ENCODE assay signal across 8 cellular contexts in genomic region chr17:68511671-68512246, GRCh38. TPM values are rescaled to one million over a fixed set of nuclear protein-coding genes. Genes with fewer than 3 reads are reported as not detected.
DNase-seq lines count a peak whose midpoint lies in the region; ATAC-seq and TF ChIP-seq lines count a peak whose summit lies in the region.

No MANE protein-coding gene starts in this region.

- TF ChIP-seq CTCF in dorsolateral prefrontal cortex (IDR thresholded peaks at IDR 0.05 in 54 of 56, conservative IDR thresholded peaks at IDR 0.05 in 2 of 56; ENCODE audit: low read depth in 1 of 56, partially characterized antibody in 56 of 56) (peak in 3 of 56 donors; percentile 5 to 10 (median 6)), lower lobe of right lung (IDR thresholded peaks at IDR 0.05) (no peak)

- H3K36me3 ChIP-seq in lower lobe of right lung: peaks cover 19% of the 10 kb centered on the region

- DNase-seq in ACHN (peak; percentile 65), NCI-H2196 (lab: John Stamatoyannopoulos, UW; ENCODE audit: unreplicated experiment) (peak; percentile 82), dorsolateral prefrontal cortex (peak; percentile 61 to 92 (median 84)), lower lobe of right lung (peak; percentile 83)
- DNase-seq in activated CD4-positive, alpha-beta T cell treated with anti-CD3 and anti-CD28 coated beads for 4 hours: peak; percentile 64 to 70
- peak in 2 of 3 donors; percentile 24 to 40 for DNase-seq in stimulated activated CD4-positive, alpha-beta T cell treated with anti-CD3 and anti-CD28 coated beads, TNF-alpha, amount 100 ng/mL, for 48 hours (ENCODE audit: low read depth in 3 of 3)

- peak; percentile 56 for ATAC-seq in GM18511 (IDR thresholded peaks at IDR 0.05; ENCODE audit: unreplicated experiment)
- peak; percentile 51 for ATAC-seq in HG03025 (IDR thresholded peaks at IDR 0.05; ENCODE audit: low FRiP score, unreplicated experiment)
- peak; percentile 76 to 82 for ATAC-seq in lower lobe of right lung

- H3K4me1 ChIP-seq in lower lobe of right lung: peaks cover 46% of the 10 kb centered on the region

- in situ Hi-C loops in ACHN (cut with HindIII; ENCODE audit: low pct_ligation_motif_present, low pct_unique_long_range_greater_than_20kb, low sequenced_read_pairs): no loop called here

- peak overlapping the region; percentile 70 to 99 (median 89) for H3K4me3 ChIP-seq in dorsolateral prefrontal cortex
- H3K4me3 ChIP-seq in lower lobe of right lung: peak overlapping the region; percentile 86

- H3K27ac ChIP-seq in dorsolateral prefrontal cortex (peak overlapping the region; percentile 87 to 100 (median 99)), lower lobe of right lung (peak overlapping the region; percentile 99)

- no peaks in the 10 kb centered on the region for H3K27me3 ChIP-seq in dorsolateral prefrontal cortex
- H3K27me3 ChIP-seq in lower lobe of right lung (ENCODE audit: low read depth): no peaks in the 10 kb centered on the region

- intact Hi-C loops in dorsolateral prefrontal cortex (cut with DNase I): loop anchor here (1.0 to 5.0 kb wide), 3 partner anchors 54 to 264 kb away; partner anchors contain the start of genes WIPI1 (in 2 of the 2) and AMZ2 (in 1 of the 2)
- intact Hi-C loops in lower lobe of right lung (cut with DNase I): no loop called here

- H3K9me3 ChIP-seq in lower lobe of right lung: no peaks in the 10 kb centered on the region

RNA-seq across cellular contexts. Expression of gene PRKAR1A, which starts 0.5 kb away (rescaled TPM):
- total RNA-seq in dorsolateral prefrontal cortex (100 to 1,000 TPM; 224 to 559 (median 417) TPM), lower lobe of right lung (374 TPM)

RNA-seq across cellular contexts. Expression of gene WIPI1, which starts 54.5 kb away (rescaled TPM):
- total RNA-seq in dorsolateral prefrontal cortex (10 to 100 TPM; 15.3 to 48.2 (median 24.5) TPM), lower lobe of right lung (37.5 TPM)

Comparison
In these comparisons a context has a peak if more than half of its experiments do, and no peak if none do; other contexts are left out.
1. Peak in every context shown above with its lines: DNase-seq, ATAC-seq, H3K4me3 ChIP-seq and H3K27ac ChIP-seq.
2. DNase-seq: peak in every context shown above with its lines; median percentile 84 in dorsolateral prefrontal cortex; 83 in lower lobe of right lung; 82 in NCI-H2196; 67 in activated CD4-positive, alpha-beta T cell treated with anti-CD3 and anti-CD28 coated beads for 4 hours; 65 in ACHN; 32 in stimulated activated CD4-positive, alpha-beta T cell treated with anti-CD3 and anti-CD28 coated beads, TNF-alpha, amount 100 ng/mL, for 48 hours.